Comparison of ENCODE assay signal across 8 cellular contexts in genomic region chr3:48847586-48848423, GRCh38. TPM values are rescaled to one million over a fixed set of nuclear protein-coding genes. Genes with fewer than 3 reads are reported as not detected.
DNase-seq lines count a peak whose midpoint lies in the region; ATAC-seq and TF ChIP-seq lines count a peak whose summit lies in the region.

PRKAR2A (minus strand) TSS chr3:48847874; CDS start chr3:48847596, 278 bp downstream.

- no peak within 1 kb of the TSS for H2AK5ac ChIP-seq in trophoblast cell (ENCODE audit: low read length)

- peak; percentile 20 to 90 for TF ChIP-seq POLR2A in heart left ventricle (IDR thresholded peaks at IDR 0.05)

- 2 to 3% (median 3%) methylated on average over 55 to 73 of the region's 73 CpGs for WGBS in adipose tissue, 3 donors
- WGBS in heart left ventricle, 4 donors = 2 to 4% (median 2%) methylated on average over 18 to 73 of the region's 73 CpGs
- WGBS in trophoblast cell (ENCODE audit: extremely low coverage, insufficient coverage, insufficient read length) = no CpG with 5 or more reads among the region's 73 CpGs

- H3K9me3 ChIP-seq in heart left ventricle (no peaks in the 10 kb centered on the region), trophoblast cell (ENCODE audit: insufficient read depth, low read depth, low read length) (no peaks in the 10 kb centered on the region), tibial artery (no peaks in the 10 kb centered on the region)

- peak within 1 kb of the TSS; percentile 79 for H3K18ac ChIP-seq in trophoblast cell (ENCODE audit: low read length)

- no peak within 1 kb of the TSS for H3K23ac ChIP-seq in trophoblast cell (ENCODE audit: low read length)

- peak within 1 kb of the TSS; percentile 21 for H4K91ac ChIP-seq in trophoblast cell (ENCODE audit: low read depth, low read length)

- H3K4me3 ChIP-seq in GM12865 (ENCODE audit: low read depth, low read length) (peak within 1 kb of the TSS; percentile 86), heart left ventricle (peak within 1 kb of the TSS; percentile 65 to 94 (median 84)), trophoblast cell (ENCODE audit: low read depth, low read length) (peak within 1 kb of the TSS; percentile 88), tibial artery (peak within 1 kb of the TSS; percentile 66 to 94)

- H2BK12ac ChIP-seq in trophoblast cell (ENCODE audit: low read length) = no peak within 1 kb of the TSS

- no peak for TF ChIP-seq CTCF in GM12865 (IDR thresholded peaks at IDR 0.05; ENCODE audit: insufficient read depth, low read depth, low read length, missing control alignments)
- no peak for TF ChIP-seq CTCF in heart left ventricle (IDR thresholded peaks at IDR 0.05)
- TF ChIP-seq CTCF in tibial artery (IDR thresholded peaks at IDR 0.05) = no peak

- H4K8ac ChIP-seq in trophoblast cell (ENCODE audit: low read depth, low read length) = peak within 1 kb of the TSS; percentile 86

- H3K4ac ChIP-seq in trophoblast cell (ENCODE audit: low read depth, low read length) = no peak within 1 kb of the TSS

- no peak within 1 kb of the TSS for H2BK5ac ChIP-seq in trophoblast cell (ENCODE audit: low read depth, low read length, poor library complexity)

- peaks cover 5% of the 10 kb centered on the region for H3K79me2 ChIP-seq in trophoblast cell (ENCODE audit: control insufficient read depth, insufficient read depth, low read length, poor library complexity)

- H3K27ac ChIP-seq in adipose tissue (ENCODE audit: low read depth, low read length) = peak within 1 kb of the TSS; percentile 65
- peak within 1 kb of the TSS; percentile 91 to 99 (median 95) for H3K27ac ChIP-seq in heart left ventricle
- H3K27ac ChIP-seq in trophoblast cell (ENCODE audit: low read depth, low read length) = peak within 1 kb of the TSS; percentile 16
- H3K27ac ChIP-seq in tibial artery = peak within 1 kb of the TSS; percentile 86 to 98

- H2BK120ac ChIP-seq in trophoblast cell (ENCODE audit: insufficient read depth, low read length, poor library complexity) = no peak within 1 kb of the TSS

- DNase-seq in GM12865 (ENCODE audit: low read depth) = peak; percentile 95
- peak; percentile 84 for DNase-seq in NCI-H1092 treated with DMSO at 0.1 percent for 48 hours (lab: John Stamatoyannopoulos, UW)
- DNase-seq in T-helper 1 cell = peak; percentile 57 to 89 (median 66)
- DNase-seq in heart left ventricle = peak; percentile 90 to 95 (median 93)
- DNase-seq in trophoblast cell = peak; percentile 84 to 92
- DNase-seq in tibial artery = peak; percentile 88 to 94

- H3K4me1 ChIP-seq in heart left ventricle (peaks cover 10 to 30% (median 20%) of the 10 kb centered on the region in 12 donors), trophoblast cell (ENCODE audit: control insufficient read depth in 1 of 2, insufficient read depth in 2 of 2, low read length in 2 of 2) (no peaks in the 10 kb centered on the region), tibial artery (peaks cover 0 to 29% (median 23%) of the 10 kb centered on the region in 4 donors)

- peak within 1 kb of the TSS; percentile 87 for H3K4me2 ChIP-seq in trophoblast cell (ENCODE audit: low read length)

- peak; percentile 83 for ATAC-seq in HG02610 (IDR thresholded peaks at IDR 0.05; ENCODE audit: unreplicated experiment)
- ATAC-seq in heart left ventricle = peak; percentile 88 to 97 (median 96)

- peaks cover 3% of the 10 kb centered on the region for H3K79me1 ChIP-seq in trophoblast cell (ENCODE audit: low read length)

- peak within 1 kb of the TSS; percentile 72 for H2AFZ ChIP-seq in trophoblast cell (ENCODE audit: insufficient read depth, low read length, poor library complexity)

- H3K27me3 ChIP-seq in heart left ventricle = no peaks in the 10 kb centered on the region
- H3K27me3 ChIP-seq in trophoblast cell (ENCODE audit: insufficient read depth, low read length) = no peaks in the 10 kb centered on the region
- H3K27me3 ChIP-seq in tibial artery = no peaks in the 10 kb centered on the region

- peak within 1 kb of the TSS; percentile 47 for H3K14ac ChIP-seq in trophoblast cell (ENCODE audit: low read length)

- peak within 1 kb of the TSS; percentile 44 for H3K9ac ChIP-seq in trophoblast cell (ENCODE audit: low read length)

- intact Hi-C loops in heart left ventricle (cut with DNase I) = loop anchor here in 3 of 10 donors (2.0 to 5.0 kb wide), 5 partner anchors 49 to 161 kb away; partner anchors contain the start of genes ARIH2 (in 1 of the 3), NCKIPSD (in 1 of the 3) and SLC25A20 (in 1 of the 3)
- intact Hi-C loops in tibial artery (cut with DNase I; ENCODE audit: low total_unique reads) = loop anchor here (2.0 kb wide), 1 partner anchor 71 kb away; the partner anchor contains the start of gene ARIH2

- H4K12ac ChIP-seq in trophoblast cell (ENCODE audit: low read depth, low read length) = peak within 1 kb of the TSS; percentile 68

- peaks cover 0 to 2% (median 0%) of the 10 kb centered on the region in 9 donors for H3K36me3 ChIP-seq in heart left ventricle
- no peaks in the 10 kb centered on the region for H3K36me3 ChIP-seq in trophoblast cell (ENCODE audit: control insufficient read depth in 1 of 2, insufficient read depth in 2 of 2, low read length in 2 of 2)
- H3K36me3 ChIP-seq in tibial artery = no peaks in the 10 kb centered on the region

RNA-seq across cellular contexts. Expression of gene PRKAR2A, which starts in this region (rescaled TPM):
- polyA plus RNA-seq in adipose tissue = 10 to 100 TPM in 2 of 3 donors, 1 to 10 TPM in 1; 7.3 to 16.8 (median 11.2) TPM
- 10 to 100 TPM; 33.2 to 71.6 (median 44.9) TPM for total RNA-seq in heart left ventricle
- 10 to 100 TPM; 10.6 to 35.8 TPM for polyA plus RNA-seq in heart left ventricle
- 26.0 and 26.3 TPM in 2 replicates for polyA plus RNA-seq in trophoblast cell (2013)

Comparison
In these comparisons a context has a peak if more than half of its experiments do, and no peak if none do; other contexts are left out.
1. Peak in every context shown above with its lines: DNase-seq, ATAC-seq, H3K4me3 ChIP-seq and H3K27ac ChIP-seq.
2. H3K27ac ChIP-seq: peak in every context shown above with its lines; median percentile 95 in heart left ventricle; 92 in tibial artery; 65 in adipose tissue; 16 in trophoblast cell.